In genomic region chr4:6915041-6916005, GRCh38 we compare ENCODE assay signal across 22 cellular contexts. TPM values are rescaled to one million over a fixed set of nuclear protein-coding genes. Genes with fewer than 3 reads are reported as not detected.
DNase-seq lines count a peak whose midpoint lies in the region; ATAC-seq, FAIRE-seq and TF ChIP-seq lines count a peak whose summit lies in the region.
"Had no signal": no experiment of that assay in that cellular context is flagged by ENCODE, and none has a peak within 500 bp of the region (broad histone marks: within the 10 kb centered on the region; RNA-seq: fewer than 3 reads in every experiment).

No MANE protein-coding gene starts in this region.

- peaks cover 83% of the 10 kb centered on the region for H3K4me1 Mint-ChIP-seq in CD4-positive, alpha-beta T cell (ENCODE audit: low read depth)
- H3K4me1 Mint-ChIP-seq in effector memory CD8-positive, alpha-beta T cell (ENCODE audit: low read depth in 2 of 2): peaks cover 61 to 66% of the 10 kb centered on the region in 2 donors

- H2AK5ac ChIP-seq in trophoblast cell (ENCODE audit: low read length): peak overlapping the region; percentile 21

- no peak overlapping the region for H4K8ac ChIP-seq in trophoblast cell (ENCODE audit: low read depth, low read length)

- DNase-seq in CD4-positive, alpha-beta T cell: no peak
- DNase-seq in effector memory CD8-positive, alpha-beta T cell: no peak
- peak in 1 of 2 donors; percentile 63 for DNase-seq in trophoblast cell
- DNase-seq in D721Med (ENCODE audit: insufficient read length, low spot score): no peak
- no peak for DNase-seq in NCI-H2196 (lab: John Stamatoyannopoulos, UW; ENCODE audit: unreplicated experiment)
- DNase-seq: activated CD4-positive, alpha-beta T cell treated with anti-CD3 and anti-CD28 coated beads, Interleukin-2, amount 10 ng/mL, durations not matched to agents 24 days and 14 days; activated naive CD4-positive, alpha-beta T cell treated with anti-CD3 and anti-CD28 coated beads for 36 hours; DMS153; HCEC 1CT; heart left ventricle; immature natural killer cell; IMR-90; MM.1S; ovary; SK-N-SH; stimulated activated naive CD4-positive, alpha-beta T cell had no signal

- H3K27me3 Mint-ChIP-seq in CD4-positive, alpha-beta T cell: no peaks in the 10 kb centered on the region
- H3K27me3 Mint-ChIP-seq in effector memory CD8-positive, alpha-beta T cell: no peaks in the 10 kb centered on the region
- H3K27me3 Mint-ChIP-seq: activated CD4-positive, alpha-beta T cell treated with anti-CD3 and anti-CD28 coated beads, Interleukin-2, amount 10 ng/mL, durations not matched to agents 24 days and 14 days had no signal

- H4K20me1 ChIP-seq in Loucy (ENCODE audit: insufficient read depth, low read length, poor library complexity, severe bottlenecking): peaks cover 14% of the 10 kb centered on the region

- FAIRE-seq in D721Med (lab: Jason Lieb, UNC): no peak
- FAIRE-seq: GM12892, RCC 7860 had no signal

- H3K4me2 ChIP-seq in Loucy (ENCODE audit: low read depth, low read length, poor library complexity, severe bottlenecking) (peak overlapping the region; percentile 41), trophoblast cell (ENCODE audit: low read length) (no peak overlapping the region)

- H3K23ac ChIP-seq in trophoblast cell (ENCODE audit: low read length): no peak overlapping the region

- no peaks in the 10 kb centered on the region for H3K9me2 ChIP-seq in Loucy (replicated peaks; ENCODE audit: low read depth, low read length)
- H3K9me2 ChIP-seq: SK-N-SH had no signal

- no peak overlapping the region for H3K4me3 Mint-ChIP-seq in CD4-positive, alpha-beta T cell
- peak overlapping the region; percentile 18 to 60 for H3K4me3 Mint-ChIP-seq in effector memory CD8-positive, alpha-beta T cell
- H3K4me3 Mint-ChIP-seq: activated naive CD4-positive, alpha-beta T cell treated with anti-CD3 and anti-CD28 coated beads for 36 hours had no signal

- no peaks in the 10 kb centered on the region for H3K36me3 ChIP-seq in Loucy (ENCODE audit: insufficient read depth, low read length)
- H3K36me3 ChIP-seq in trophoblast cell (ENCODE audit: control insufficient read depth in 1 of 2, insufficient read depth in 2 of 2, low read length in 2 of 2): no peaks in the 10 kb centered on the region
- H3K36me3 ChIP-seq: heart left ventricle, ovary, right lobe of liver had no signal

- H2AFZ ChIP-seq in Loucy (ENCODE audit: low read length) (no peak overlapping the region), trophoblast cell (ENCODE audit: insufficient read depth, low read length, poor library complexity) (no peak overlapping the region)

- CTCF ChIA-PET in CD4-positive, alpha-beta T cell (lab: Charles Lee): interaction anchor here (1.0 to 2.2 kb wide), 2 partner anchors 11 to 42 kb away, joined by 3 to 7 read pairs; no protein-coding TSS in a partner anchor

- H3K9ac ChIP-seq in Loucy (ENCODE audit: low read depth, low read length, poor library complexity, severe bottlenecking) (no peak overlapping the region), trophoblast cell (ENCODE audit: low read length) (no peak overlapping the region)
- H3K9ac ChIP-seq: SK-N-SH had no signal

- H3K4ac ChIP-seq in trophoblast cell (ENCODE audit: low read depth, low read length): peak overlapping the region; percentile 12

- H3K14ac ChIP-seq in trophoblast cell (ENCODE audit: low read length): no peak overlapping the region

- H3K27ac Mint-ChIP-seq in CD4-positive, alpha-beta T cell: peak overlapping the region; percentile 62
- H3K27ac Mint-ChIP-seq in effector memory CD8-positive, alpha-beta T cell: peak overlapping the region; percentile 87 to 90

- intact Hi-C loops in CD4-positive, alpha-beta T cell (cut with DNase I, micrococcal nuclease): loop anchor here in 1 of 2 experiments (2.0 kb wide), 1 partner anchor 71 kb away; no protein-coding TSS in a partner anchor

- no peak overlapping the region for H2BK120ac ChIP-seq in trophoblast cell (ENCODE audit: insufficient read depth, low read length, poor library complexity)

- no peak overlapping the region for H3K18ac ChIP-seq in trophoblast cell (ENCODE audit: low read length)

- no peaks in the 10 kb centered on the region for H3K9me3 ChIP-seq in CD4-positive, alpha-beta T cell (ENCODE audit: control insufficient read depth, low read length)
- H3K9me3 ChIP-seq in Loucy (ENCODE audit: insufficient read depth, low read depth, low read length) (no peaks in the 10 kb centered on the region), trophoblast cell (ENCODE audit: insufficient read depth, low read depth, low read length) (no peaks in the 10 kb centered on the region)
- H3K9me3 ChIP-seq: heart left ventricle, ovary, right lobe of liver, SK-N-SH had no signal

- H4K91ac ChIP-seq in trophoblast cell (ENCODE audit: low read depth, low read length): peak overlapping the region; percentile 55

- no peaks in the 10 kb centered on the region for H3K27me3 ChIP-seq in CD4-positive, alpha-beta T cell (ENCODE audit: control insufficient read depth, insufficient read depth, low read length)
- H3K27me3 ChIP-seq in Loucy (ENCODE audit: insufficient read depth, low read length, poor library complexity, severe bottlenecking): no peaks in the 10 kb centered on the region
- H3K27me3 ChIP-seq in trophoblast cell (ENCODE audit: insufficient read depth, low read length): no peaks in the 10 kb centered on the region
- H3K27me3 ChIP-seq: heart left ventricle, ovary, right lobe of liver had no signal

- peaks cover 6% of the 10 kb centered on the region for H3K79me1 ChIP-seq in trophoblast cell (ENCODE audit: low read length)

- no peak overlapping the region for H2BK5ac ChIP-seq in trophoblast cell (ENCODE audit: low read depth, low read length, poor library complexity)

- no peak overlapping the region for H4K12ac ChIP-seq in trophoblast cell (ENCODE audit: low read depth, low read length)

- no peak for ATAC-seq in CD4-positive, alpha-beta T cell (ENCODE audit: poor library complexity)
- ATAC-seq in effector memory CD8-positive, alpha-beta T cell (replicated peaks): no peak
- ATAC-seq in HG02840 (IDR thresholded peaks at IDR 0.05; ENCODE audit: low FRiP score, unreplicated experiment) (no peak), HG02588 (IDR thresholded peaks at IDR 0.05; ENCODE audit: unreplicated experiment) (no peak)
- ATAC-seq: right lobe of liver had no signal

- no peaks in the 10 kb centered on the region for H3F3A ChIP-seq in Loucy (ENCODE audit: low read depth)

- H3K9me3 Mint-ChIP-seq in CD4-positive, alpha-beta T cell: no peaks in the 10 kb centered on the region
- H3K9me3 Mint-ChIP-seq in effector memory CD8-positive, alpha-beta T cell: no peaks in the 10 kb centered on the region
- H3K9me3 Mint-ChIP-seq: activated CD4-positive, alpha-beta T cell treated with anti-CD3 and anti-CD28 coated beads, Interleukin-2, amount 10 ng/mL, durations not matched to agents 24 days and 14 days; activated naive CD4-positive, alpha-beta T cell treated with anti-CD3 and anti-CD28 coated beads for 36 hours; immature natural killer cell had no signal

- no peaks in the 10 kb centered on the region for H3K36me3 Mint-ChIP-seq in CD4-positive, alpha-beta T cell (ENCODE audit: low read depth)
- peaks cover 6% of the 10 kb centered on the region for H3K36me3 Mint-ChIP-seq in effector memory CD8-positive, alpha-beta T cell (ENCODE audit: insufficient read depth)

- peak overlapping the region; percentile 6 for H2BK12ac ChIP-seq in trophoblast cell (ENCODE audit: low read length)

- no peak overlapping the region for H3K27ac ChIP-seq in CD4-positive, alpha-beta T cell (ENCODE audit: low read depth, low read length)
- H3K27ac ChIP-seq in trophoblast cell (ENCODE audit: low read depth, low read length): no peak overlapping the region
- H3K27ac ChIP-seq: ovary had no signal

- POLR2A ChIA-PET in CD4-positive, alpha-beta T cell (lab: Charles Lee): interaction anchor here (3.6 kb wide), 1 partner anchor 27 kb away, joined by 34 read pairs; no protein-coding TSS in a partner anchor

- H3K4me3 ChIP-seq in Loucy (ENCODE audit: low read length, poor library complexity, severe bottlenecking): no peak overlapping the region
- H3K4me3 ChIP-seq in trophoblast cell (ENCODE audit: low read depth, low read length): no peak overlapping the region
- H3K4me3 ChIP-seq: heart left ventricle, ovary, right lobe of liver had no signal

- H3K79me2 ChIP-seq in Loucy (ENCODE audit: insufficient read depth, low read length): peaks cover 37% of the 10 kb centered on the region; the same call in 1 of the 2 replicates
- H3K79me2 ChIP-seq in trophoblast cell (ENCODE audit: control insufficient read depth, insufficient read depth, low read length, poor library complexity): peaks cover 4% of the 10 kb centered on the region

- no peak for TF ChIP-seq CTCF in CD4-positive, alpha-beta T cell (IDR thresholded peaks at IDR 0.05)
- TF ChIP-seq CTCF in Loucy (conservative IDR thresholded peaks at IDR 0.05; ENCODE audit: low read length) (no peak), D721Med (IDR thresholded peaks at IDR 0.05; ENCODE audit: insufficient read depth, missing control alignments) (no peak)

- peaks cover 44% of the 10 kb centered on the region for H3K4me1 ChIP-seq in Loucy (ENCODE audit: insufficient read depth, low read length, poor library complexity, severe bottlenecking)
- H3K4me1 ChIP-seq in trophoblast cell (ENCODE audit: control insufficient read depth in 1 of 2, insufficient read depth in 2 of 2, low read length in 2 of 2): peaks cover 27 to 32% of the 10 kb centered on the region in 2 experiments

- WGBS in trophoblast cell (ENCODE audit: extremely low coverage, insufficient coverage, insufficient read length): no CpG with 5 or more reads among the region's 18 CpGs

RNA-seq across cellular contexts. Expression of gene TBC1D14, which starts 5.7 kb away (rescaled TPM):
- 10 to 100 TPM; 31.2 to 34.1 TPM for total RNA-seq in CD4-positive, alpha-beta T cell
- 21.7 and 21.9 TPM in 2 replicates for polyA plus RNA-seq in trophoblast cell (2013)
